18 cellular contexts compared by ENCODE assay signal in the genomic region with DNA sequence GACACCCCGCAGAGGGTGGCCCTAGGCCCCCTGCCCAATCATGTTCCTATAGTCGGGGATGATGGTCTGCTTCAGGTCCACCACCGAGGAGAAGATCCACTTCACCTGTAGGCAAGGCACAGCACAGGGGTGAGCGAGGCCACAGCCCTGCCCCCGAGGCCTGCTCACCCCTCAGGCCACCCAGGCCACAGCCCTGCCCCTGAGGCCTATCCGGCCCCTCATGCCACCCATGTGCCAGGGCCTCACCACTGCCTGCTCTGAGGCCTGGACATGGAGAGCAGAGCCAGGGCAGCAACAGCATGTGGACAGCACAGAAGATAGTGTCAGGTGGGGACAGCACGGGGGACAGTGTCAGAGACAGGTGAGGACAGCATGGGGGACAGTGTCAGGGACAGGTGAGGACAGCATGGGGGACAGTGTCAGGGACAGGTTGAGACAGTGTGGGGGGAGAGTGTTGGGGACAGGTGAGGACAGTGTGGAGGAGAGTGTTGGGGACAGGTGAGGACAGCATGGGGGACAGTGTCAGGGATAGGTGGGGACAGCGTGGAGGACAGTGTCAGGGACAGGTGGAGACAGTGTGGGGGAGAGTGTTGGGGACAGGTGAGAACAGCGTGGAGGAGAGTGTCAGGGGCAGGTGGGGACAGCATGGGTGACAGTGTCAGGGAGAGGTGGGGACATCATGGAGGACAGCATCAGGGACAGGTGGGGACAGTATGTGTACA.
"Had no signal": no experiment of that assay in that cellular context is flagged by ENCODE, and none has a peak within 500 bp of the region (broad histone marks: within the 10 kb centered on the region; RNA-seq: fewer than 3 reads in every experiment).

No MANE protein-coding gene starts in this region.

- H3K36me3 Mint-ChIP-seq: activated CD8-positive, alpha-beta memory T cell treated with anti-CD3 and anti-CD28 coated beads, Interleukin-2, amount 10 ng/mL, durations not matched to agents 7 days and 5 days; naive thymus-derived CD8-positive, alpha-beta T cell had no signal

- H3K27ac ChIP-seq: ascending aorta, gastrocnemius medialis, stomach had no signal

- FAIRE-seq: endometrium had no signal

- H3K27me3 ChIP-seq: ascending aorta, gastrocnemius medialis, stomach had no signal

- H3K9me3 ChIP-seq: ascending aorta, gastrocnemius medialis, stomach had no signal

- H3K36me3 ChIP-seq: ascending aorta, gastrocnemius medialis, stomach had no signal

- DNase-seq: activated CD4-positive, alpha-beta memory T cell treated with anti-CD3 and anti-CD28 coated beads, Interleukin-2, amount 10 ng/mL, durations not matched to agents 7 days and 5 days; activated CD4-positive, alpha-beta T cell treated with anti-CD3 and anti-CD28 coated beads for 4 hours; activated CD8-positive, alpha-beta memory T cell treated with anti-CD3 and anti-CD28 coated beads, Interleukin-2, amount 10 ng/mL, durations not matched to agents 7 days and 5 days; activated naive CD4-positive, alpha-beta T cell treated with anti-CD3 and anti-CD28 coated beads, Interleukin-2, amount 50 U/mL, for 16 hours; activated T-cell treated with anti-CD3 and anti-CD28 coated beads, Interleukin-2, amount 50 U/mL, for 1 hour; cortex of kidney; erythroblast; gastrocnemius medialis; left ventricle myocardium superior; naive thymus-derived CD8-positive, alpha-beta T cell; stimulated activated CD8-positive, alpha-beta memory T cell treated with anti-CD3 and anti-CD28 coated beads, Interleukin-4, amount 100 ng/mL, for 48 hours; stomach had no signal

- H3K9me3 Mint-ChIP-seq: activated CD4-positive, alpha-beta memory T cell treated with anti-CD3 and anti-CD28 coated beads, Interleukin-2, amount 10 ng/mL, durations not matched to agents 7 days and 5 days; activated T-helper 2 cell treated with anti-CD3 and anti-CD28 coated beads, Interferon-gamma antibody, Interleukin-2, Interleukin-4, amounts not matched to agents 10 μg/mL and 5 μg/mL and 100 μg/mL, durations not matched to agents 14 hours and 24 hours and 36 hours; memory B cell; naive thymus-derived CD8-positive, alpha-beta T cell had no signal

- H3K27ac Mint-ChIP-seq: activated CD4-positive, alpha-beta memory T cell treated with anti-CD3 and anti-CD28 coated beads, Interleukin-2, amount 10 ng/mL, durations not matched to agents 7 days and 5 days; activated CD8-positive, alpha-beta memory T cell treated with anti-CD3 and anti-CD28 coated beads, Interleukin-2, amount 10 ng/mL, durations not matched to agents 7 days and 5 days; activated T-helper 2 cell treated with anti-CD3 and anti-CD28 coated beads, Interferon-gamma antibody, Interleukin-2, Interleukin-4, amounts not matched to agents 10 μg/mL and 5 μg/mL and 100 μg/mL, durations not matched to agents 14 hours and 24 hours and 36 hours; memory B cell; type B pancreatic cell; WTC11 had no signal

- H3K4me3 ChIP-seq: ascending aorta, gastrocnemius medialis, stomach had no signal

- H3K4me1 ChIP-seq: ascending aorta, gastrocnemius medialis, stomach had no signal

- ATAC-seq: activated CD8-positive, alpha-beta memory T cell treated with anti-CD3 and anti-CD28 coated beads, Interleukin-2, amount 10 ng/mL, durations not matched to agents 7 days and 5 days; gastrocnemius medialis; left ventricle myocardium superior; naive thymus-derived CD8-positive, alpha-beta T cell; WTC11 had no signal
